12 cellular contexts compared by ENCODE assay signal in genomic region chr11:110366234-110366633, GRCh38.
A peak's percentile ranks its signal among the peaks of the same experiment; 100 is the strongest.
DNase-seq lines count a peak whose midpoint lies in the region; ATAC-seq and TF ChIP-seq lines count a peak whose summit lies in the region.
"Had no signal": no experiment of that assay in that cellular context is flagged by ENCODE, and none has a peak within 500 bp of the region (broad histone marks: within the 10 kb centered on the region; RNA-seq: fewer than 3 reads in every experiment).

No MANE protein-coding gene starts in this region.

- no TSS peak for BruUV-seq in MCF 10A (replicated peaks; lab: Mats Ljungman, UMichigan)

- H3K4me3 Mint-ChIP-seq in MCF 10A (ENCODE audit: unreplicated experiment) (no peak overlapping the region), mesothelial cell of epicardium (no peak overlapping the region)
- H3K4me3 Mint-ChIP-seq in activated naive CD4-positive, alpha-beta T cell treated with anti-CD3 and anti-CD28 coated beads, Interleukin-2, amount 10 ng/mL, durations not matched to agents 7 days and 5 days: no peak overlapping the region
- H3K4me3 Mint-ChIP-seq: activated CD4-positive, alpha-beta memory T cell treated with anti-CD3 and anti-CD28 coated beads for 36 hours; central memory CD8-positive, alpha-beta T cell; IgD-negative memory B cell had no signal

- no peaks in the 10 kb centered on the region for H3K36me3 Mint-ChIP-seq in MCF 10A (ENCODE audit: insufficient read depth, unreplicated experiment)
- H3K36me3 Mint-ChIP-seq in mesothelial cell of epicardium: no peaks in the 10 kb centered on the region
- H3K36me3 Mint-ChIP-seq in activated naive CD4-positive, alpha-beta T cell treated with anti-CD3 and anti-CD28 coated beads, Interleukin-2, amount 10 ng/mL, durations not matched to agents 7 days and 5 days: no peaks in the 10 kb centered on the region
- H3K36me3 Mint-ChIP-seq: activated CD4-positive, alpha-beta memory T cell treated with anti-CD3 and anti-CD28 coated beads for 36 hours; IgD-negative memory B cell had no signal

- DNase-seq in COR-L47 (lab: John Stamatoyannopoulos, UW) (peak; percentile 32), NCI-H1105 treated with DMSO at 0.1 percent for 48 hours (lab: John Stamatoyannopoulos, UW) (peak; percentile 31), MCF 10A (ENCODE audit: unreplicated experiment) (peak; percentile 42), mesothelial cell of epicardium (ENCODE audit: low spot score in 2 of 2, unreplicated experiment in 2 of 2) (peak; percentile 54 to 67), 8988T (no peak), NCI-H2227 (lab: John Stamatoyannopoulos, UW; ENCODE audit: unreplicated experiment) (no peak)
- no peak for DNase-seq in activated naive CD4-positive, alpha-beta T cell treated with anti-CD3 and anti-CD28 coated beads, Interleukin-2, amount 10 ng/mL, durations not matched to agents 7 days and 5 days
- DNase-seq: activated CD4-positive, alpha-beta memory T cell treated with anti-CD3 and anti-CD28 coated beads for 36 hours; DMS153 had no signal

- intact Hi-C loops in MCF 10A (cut with micrococcal nuclease): no loop called here

- H3K9me3 Mint-ChIP-seq in MCF 10A (ENCODE audit: unreplicated experiment) (no peaks in the 10 kb centered on the region), mesothelial cell of epicardium (no peaks in the 10 kb centered on the region)
- H3K9me3 Mint-ChIP-seq in activated naive CD4-positive, alpha-beta T cell treated with anti-CD3 and anti-CD28 coated beads, Interleukin-2, amount 10 ng/mL, durations not matched to agents 7 days and 5 days: no peaks in the 10 kb centered on the region
- H3K9me3 Mint-ChIP-seq: activated CD4-positive, alpha-beta memory T cell treated with anti-CD3 and anti-CD28 coated beads for 36 hours; central memory CD8-positive, alpha-beta T cell; IgD-negative memory B cell had no signal

- no peak for ATAC-seq in HG03039 (IDR thresholded peaks at IDR 0.05; ENCODE audit: unreplicated experiment)

- POLR2A ChIA-PET in MCF 10A (lab: Yijun Ruan, JAX): interaction anchor here (1.0 to 1.8 kb wide), 4 partner anchors 69 to 272 kb away, joined by 3 to 8 read pairs (median 4); no protein-coding TSS in a partner anchor

- H3K4me1 Mint-ChIP-seq in MCF 10A (ENCODE audit: insufficient read depth, unreplicated experiment) (peaks cover 16% of the 10 kb centered on the region), mesothelial cell of epicardium (peaks cover 28% of the 10 kb centered on the region)
- peaks cover 8% of the 10 kb centered on the region for H3K4me1 Mint-ChIP-seq in activated naive CD4-positive, alpha-beta T cell treated with anti-CD3 and anti-CD28 coated beads, Interleukin-2, amount 10 ng/mL, durations not matched to agents 7 days and 5 days
- H3K4me1 Mint-ChIP-seq: central memory CD8-positive, alpha-beta T cell; IgD-negative memory B cell had no signal

- H3K27ac Mint-ChIP-seq in MCF 10A (ENCODE audit: low read depth, unreplicated experiment) (peak overlapping the region; percentile 78), mesothelial cell of epicardium (peak overlapping the region; percentile 97)
- H3K27ac Mint-ChIP-seq in activated naive CD4-positive, alpha-beta T cell treated with anti-CD3 and anti-CD28 coated beads, Interleukin-2, amount 10 ng/mL, durations not matched to agents 7 days and 5 days: no peak overlapping the region
- H3K27ac Mint-ChIP-seq: activated CD4-positive, alpha-beta memory T cell treated with anti-CD3 and anti-CD28 coated beads for 36 hours had no signal

- TF ChIP-seq CTCF in MCF 10A (IDR thresholded peaks at IDR 0.05; ENCODE audit: unreplicated experiment) (no peak), mesothelial cell of epicardium (IDR thresholded peaks at IDR 0.05; ENCODE audit: unreplicated experiment) (no peak)

- H3K27me3 Mint-ChIP-seq in MCF 10A (ENCODE audit: insufficient read depth, unreplicated experiment) (no peaks in the 10 kb centered on the region), mesothelial cell of epicardium (ENCODE audit: low read depth) (no peaks in the 10 kb centered on the region)
- H3K27me3 Mint-ChIP-seq in activated naive CD4-positive, alpha-beta T cell treated with anti-CD3 and anti-CD28 coated beads, Interleukin-2, amount 10 ng/mL, durations not matched to agents 7 days and 5 days: no peaks in the 10 kb centered on the region
- H3K27me3 Mint-ChIP-seq: central memory CD8-positive, alpha-beta T cell; IgD-negative memory B cell had no signal

- CTCF ChIA-PET in MCF 10A (lab: Yijun Ruan, JAX): interaction anchor here (0.7 to 3.6 kb wide), 5 partner anchors 69 to 514 kb away, joined by 3 to 74 read pairs (median 4); no protein-coding TSS in a partner anchor
- CTCF ChIA-PET in activated naive CD4-positive, alpha-beta T cell treated with anti-CD3 and anti-CD28 coated beads, Interleukin-2, amount 10 ng/mL, durations not matched to agents 7 days and 5 days (lab: Charles Lee): interaction anchor here (0.7 to 3.4 kb wide), 5 partner anchors 20 to 167 kb away, joined by 3 to 63 read pairs (median 4); no protein-coding TSS in a partner anchor

Comparison
In these comparisons a context has a peak if more than half of its experiments do, and no peak if none do; other contexts are left out.
1. DNase-seq: peak in COR-L47 (single experiment), NCI-H1105 treated with DMSO at 0.1 percent for 48 hours (single experiment), MCF 10A (single experiment) and mesothelial cell of epicardium (2 of 2); none in 8988T (single experiment), activated naive CD4-positive, alpha-beta T cell treated with anti-CD3 and anti-CD28 coated beads, Interleukin-2, amount 10 ng/mL, durations not matched to agents 7 days and 5 days (single experiment) and NCI-H2227 (single experiment).